In the genomic region with DNA sequence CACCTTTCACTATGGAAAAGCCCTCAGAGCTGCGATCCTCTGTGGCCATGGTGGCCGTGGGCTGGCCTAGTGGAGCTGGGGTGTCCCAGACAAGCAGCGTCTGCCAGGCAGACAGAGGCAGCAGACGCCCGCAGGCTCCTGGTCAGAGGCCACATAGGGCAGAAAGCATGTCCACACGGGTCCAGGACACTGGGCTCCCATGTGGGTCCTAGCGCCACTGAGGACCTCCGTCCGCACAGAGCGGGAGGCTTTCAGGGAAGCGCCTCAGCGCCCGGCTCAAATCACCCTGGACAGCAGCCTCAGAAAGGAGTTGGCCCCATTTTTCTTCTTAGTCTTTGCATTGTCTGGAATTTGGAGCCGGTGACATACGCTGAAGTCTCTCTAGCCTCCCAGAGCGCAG, we compare ENCODE assay signal across 8 cellular contexts.
"Had no signal": no experiment of that assay in that cellular context is flagged by ENCODE, and none has a peak within 500 bp of the region (broad histone marks: within the 10 kb centered on the region; RNA-seq: fewer than 3 reads in every experiment).

No MANE protein-coding gene starts in this region.

- H3K4me3 Mint-ChIP-seq: H9, IgD-negative memory B cell had no signal

- DNase-seq: GM23248, GOT3, HCEC 1CT, KBM-7 had no signal

- H3K4me1 Mint-ChIP-seq: IgD-negative memory B cell had no signal

- H3K27ac ChIP-seq: GM23248, HL-60 had no signal

- ATAC-seq: HepG2 had no signal

- H3K27ac Mint-ChIP-seq: IgD-negative memory B cell had no signal

- H3K9ac ChIP-seq: GM23248 had no signal

- H3K4me3 ChIP-seq: GM23248 had no signal
